In genomic region chr7:55532150-55532917, GRCh38 we compare ENCODE assay signal across 10 cellular contexts. TPM values are rescaled to one million over a fixed set of nuclear protein-coding genes. Genes with fewer than 3 reads are reported as not detected.
DNase-seq lines count a peak whose midpoint lies in the region; ATAC-seq and FAIRE-seq lines count a peak whose summit lies in the region.
"Had no signal": no experiment of that assay in that cellular context is flagged by ENCODE, and none has a peak within 500 bp of the region (broad histone marks: within the 10 kb centered on the region; RNA-seq: fewer than 3 reads in every experiment).

No MANE protein-coding gene starts in this region.

- ATAC-seq in GM18858 (IDR thresholded peaks at IDR 0.05; ENCODE audit: unreplicated experiment) = peak; percentile 14
- peak; percentile 28 for ATAC-seq in HG02798 (IDR thresholded peaks at IDR 0.05; ENCODE audit: poor library complexity, unreplicated experiment)
- ATAC-seq in activated naive CD8-positive, alpha-beta T cell treated with anti-CD3 and anti-CD28 coated beads, Interleukin-2, amount 50 U/mL, for 24 hours = no peak
- no peak for ATAC-seq in HG02852 (IDR thresholded peaks at IDR 0.05; ENCODE audit: unreplicated experiment)
- no peak for ATAC-seq in HG03457 (IDR thresholded peaks at IDR 0.05; ENCODE audit: unreplicated experiment)

- H3K36me3 Mint-ChIP-seq in activated naive CD8-positive, alpha-beta T cell treated with anti-CD3 and anti-CD28 coated beads, Interleukin-2, amount 50 U/mL, for 24 hours (ENCODE audit: low read depth) = peaks cover 16% of the 10 kb centered on the region

- no peak for FAIRE-seq in small intestine (lab: Jason Lieb, UNC)

- H3K27me3 ChIP-seq in small intestine (ENCODE audit: control insufficient read depth in 2 of 2, insufficient read depth in 2 of 2, low read length in 2 of 2) = no peaks in the 10 kb centered on the region
- H3K27me3 ChIP-seq: upper lobe of right lung had no signal

- peak overlapping the region; percentile 69 for H3K4me3 Mint-ChIP-seq in activated naive CD8-positive, alpha-beta T cell treated with anti-CD3 and anti-CD28 coated beads, Interleukin-2, amount 50 U/mL, for 24 hours

- peaks cover 84% of the 10 kb centered on the region for H3K4me1 Mint-ChIP-seq in activated naive CD8-positive, alpha-beta T cell treated with anti-CD3 and anti-CD28 coated beads, Interleukin-2, amount 50 U/mL, for 24 hours

- no peaks in the 10 kb centered on the region for H3K9me3 Mint-ChIP-seq in activated naive CD8-positive, alpha-beta T cell treated with anti-CD3 and anti-CD28 coated beads, Interleukin-2, amount 50 U/mL, for 24 hours

- H3K27ac ChIP-seq in small intestine (ENCODE audit: low read depth in 1 of 2, low read length in 1 of 2) = peak overlapping the region; percentile 39 to 84
- H3K27ac ChIP-seq: upper lobe of right lung had no signal

- DNase-seq in activated naive CD8-positive, alpha-beta T cell treated with anti-CD3 and anti-CD28 coated beads, Interleukin-2, amount 50 U/mL, for 24 hours = no peak
- DNase-seq in small intestine = no peak
- DNase-seq in GOT3 (lab: John Stamatoyannopoulos, UW) = no peak
- DNase-seq: activated CD8-positive, alpha-beta memory T cell treated with anti-CD3 and anti-CD28 coated beads, Interleukin-2, amount 50 U/mL, for 48 hours; NCI-H1436; upper lobe of right lung had no signal

- peak overlapping the region; percentile 98 for H3K27ac Mint-ChIP-seq in activated naive CD8-positive, alpha-beta T cell treated with anti-CD3 and anti-CD28 coated beads, Interleukin-2, amount 50 U/mL, for 24 hours

- no peaks in the 10 kb centered on the region for H3K9me3 ChIP-seq in small intestine (ENCODE audit: control insufficient read depth, low read depth)
- H3K9me3 ChIP-seq: upper lobe of right lung had no signal

- H3K4me1 ChIP-seq in small intestine (ENCODE audit: control insufficient read depth in 2 of 2, insufficient read depth in 1 of 2, low read depth in 1 of 2, low read length in 1 of 2) = peaks cover 7 to 18% of the 10 kb centered on the region in 2 donors

- H3K4me3 ChIP-seq in small intestine (ENCODE audit: low read depth in 1 of 2, low read length in 2 of 2) = no peak overlapping the region
- H3K4me3 ChIP-seq: upper lobe of right lung had no signal

- H3K36me3 ChIP-seq in small intestine (ENCODE audit: control insufficient read depth in 2 of 2, insufficient read depth in 2 of 2, low read length in 2 of 2) = no peaks in the 10 kb centered on the region
- H3K36me3 ChIP-seq: upper lobe of right lung had no signal

- WGBS in small intestine, 3 donors = 79 to 86% (median 83%) methylated on average over 8 of the region's 8 CpGs

- no peaks in the 10 kb centered on the region for H3K27me3 Mint-ChIP-seq in activated naive CD8-positive, alpha-beta T cell treated with anti-CD3 and anti-CD28 coated beads, Interleukin-2, amount 50 U/mL, for 24 hours

RNA-seq across cellular contexts. Expression of gene VOPP1, which starts 40.0 kb away (rescaled TPM):
- polyA plus RNA-seq in small intestine = 10 to 100 TPM; 24.6 to 37.8 (median 33.5) TPM

Comparison
In these comparisons a context has a peak if more than half of its experiments do, and no peak if none do; other contexts are left out.
1. ATAC-seq: peak in GM18858 (single experiment) and HG02798 (single experiment); none in activated naive CD8-positive, alpha-beta T cell treated with anti-CD3 and anti-CD28 coated beads, Interleukin-2, amount 50 U/mL, for 24 hours (single experiment), HG02852 (single experiment) and HG03457 (single experiment).